ENCODE assay signal across 1 cellular context in the genomic region with DNA sequence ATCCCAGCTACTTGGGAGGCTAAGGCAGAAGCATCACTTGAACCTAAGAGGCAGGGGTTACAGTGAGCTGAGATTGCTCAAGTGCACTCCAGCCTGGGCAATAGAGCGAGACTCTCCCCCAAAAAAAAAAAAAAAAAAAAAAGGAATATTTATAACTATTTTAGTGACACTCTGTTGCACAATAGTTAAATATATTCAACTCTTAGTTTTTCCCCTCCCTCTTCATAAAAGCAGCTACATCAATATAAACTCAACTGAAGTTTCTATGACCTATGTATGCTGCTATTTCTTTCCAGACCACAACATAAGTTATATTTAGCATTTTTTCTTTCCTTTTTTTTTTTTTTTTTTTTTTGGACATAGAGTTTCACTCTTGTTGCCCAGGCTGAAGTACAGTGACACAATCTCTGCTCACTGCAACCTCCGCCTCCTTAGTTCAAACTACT.
TF ChIP-seq lines count a peak whose summit lies in the region.

No MANE protein-coding gene starts in this region.

TF ChIP-seq in HepG2, 621 proteins besides CTCF, POLR2A, EP300 and RAD21:
- TF ChIP-seq, protein P1, sequence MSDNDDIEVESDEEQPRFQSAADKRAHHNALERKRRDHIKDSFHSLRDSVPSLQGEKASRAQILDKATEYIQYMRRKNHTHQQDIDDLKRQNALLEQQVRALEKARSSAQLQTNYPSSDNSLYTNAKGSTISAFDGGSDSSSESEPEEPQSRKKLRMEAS (IDR thresholded peaks at IDR 0.05) = no peak
- no peak for TF ChIP-seq HOXA3 (CRISPR knock-in tag; IDR thresholded peaks at IDR 0.05)
- TF ChIP-seq STAT5B (CRISPR knock-in tag; IDR thresholded peaks at IDR 0.05) = no peak
- no peak for TF ChIP-seq TCF7L2 (IDR thresholded peaks at IDR 0.05; ENCODE audit: low read depth, low read length)
- TF ChIP-seq AGO2 (optimal IDR thresholded peaks at IDR 0.05; ENCODE audit: low read depth, low read length) = no peak
- no peak for TF ChIP-seq SSRP1 (CRISPR knock-in tag; IDR thresholded peaks at IDR 0.05)
- TF ChIP-seq, protein P2, sequence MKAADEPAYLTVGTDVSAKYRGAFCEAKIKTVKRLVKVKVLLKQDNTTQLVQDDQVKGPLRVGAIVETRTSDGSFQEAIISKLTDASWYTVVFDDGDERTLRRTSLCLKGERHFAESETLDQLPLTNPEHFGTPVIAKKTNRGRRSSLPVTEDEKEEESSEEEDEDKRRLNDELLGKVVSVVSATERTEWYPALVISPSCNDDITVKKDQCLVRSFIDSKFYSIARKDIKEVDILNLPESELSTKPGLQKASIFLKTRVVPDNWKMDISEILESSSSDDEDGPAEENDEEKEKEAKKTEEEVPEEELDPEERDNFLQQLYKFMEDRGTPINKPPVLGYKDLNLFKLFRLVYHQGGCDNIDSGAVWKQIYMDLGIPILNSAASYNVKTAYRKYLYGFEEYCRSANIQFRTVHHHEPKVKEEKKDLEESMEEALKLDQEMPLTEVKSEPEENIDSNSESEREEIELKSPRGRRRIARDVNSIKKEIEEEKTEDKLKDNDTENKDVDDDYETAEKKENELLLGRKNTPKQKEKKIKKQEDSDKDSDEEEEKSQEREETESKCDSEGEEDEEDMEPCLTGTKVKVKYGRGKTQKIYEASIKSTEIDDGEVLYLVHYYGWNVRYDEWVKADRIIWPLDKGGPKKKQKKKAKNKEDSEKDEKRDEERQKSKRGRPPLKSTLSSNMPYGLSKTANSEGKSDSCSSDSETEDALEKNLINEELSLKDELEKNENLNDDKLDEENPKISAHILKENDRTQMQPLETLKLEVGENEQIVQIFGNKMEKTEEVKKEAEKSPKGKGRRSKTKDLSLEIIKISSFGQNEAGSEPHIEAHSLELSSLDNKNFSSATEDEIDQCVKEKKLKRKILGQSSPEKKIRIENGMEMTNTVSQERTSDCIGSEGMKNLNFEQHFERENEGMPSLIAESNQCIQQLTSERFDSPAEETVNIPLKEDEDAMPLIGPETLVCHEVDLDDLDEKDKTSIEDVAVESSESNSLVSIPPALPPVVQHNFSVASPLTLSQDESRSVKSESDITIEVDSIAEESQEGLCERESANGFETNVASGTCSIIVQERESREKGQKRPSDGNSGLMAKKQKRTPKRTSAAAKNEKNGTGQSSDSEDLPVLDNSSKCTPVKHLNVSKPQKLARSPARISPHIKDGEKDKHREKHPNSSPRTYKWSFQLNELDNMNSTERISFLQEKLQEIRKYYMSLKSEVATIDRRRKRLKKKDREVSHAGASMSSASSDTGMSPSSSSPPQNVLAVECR (CRISPR knock-in tag; IDR thresholded peaks at IDR 0.05; ENCODE audit: borderline replicate concordance) = no peak
- TF ChIP-seq NR2F6 (IDR thresholded peaks at IDR 0.05) = no peak
- no peak for TF ChIP-seq NR2F6 (CRISPR knock-in tag; IDR thresholded peaks at IDR 0.05)
- TF ChIP-seq, protein P3, sequence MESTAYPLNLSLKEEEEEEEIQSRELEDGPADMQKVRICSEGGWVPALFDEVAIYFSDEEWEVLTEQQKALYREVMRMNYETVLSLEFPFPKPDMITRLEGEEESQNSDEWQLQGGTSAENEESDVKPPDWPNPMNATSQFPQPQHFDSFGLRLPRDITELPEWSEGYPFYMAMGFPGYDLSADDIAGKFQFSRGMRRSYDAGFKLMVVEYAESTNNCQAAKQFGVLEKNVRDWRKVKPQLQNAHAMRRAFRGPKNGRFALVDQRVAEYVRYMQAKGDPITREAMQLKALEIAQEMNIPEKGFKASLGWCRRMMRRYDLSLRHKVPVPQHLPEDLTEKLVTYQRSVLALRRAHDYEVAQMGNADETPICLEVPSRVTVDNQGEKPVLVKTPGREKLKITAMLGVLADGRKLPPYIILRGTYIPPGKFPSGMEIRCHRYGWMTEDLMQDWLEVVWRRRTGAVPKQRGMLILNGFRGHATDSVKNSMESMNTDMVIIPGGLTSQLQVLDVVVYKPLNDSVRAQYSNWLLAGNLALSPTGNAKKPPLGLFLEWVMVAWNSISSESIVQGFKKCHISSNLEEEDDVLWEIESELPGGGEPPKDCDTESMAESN (CRISPR knock-in tag; conservative IDR thresholded peaks at IDR 0.05) = no peak
- no peak for TF ChIP-seq SIN3B (IDR thresholded peaks at IDR 0.05; ENCODE audit: low read length)
- TF ChIP-seq ZNF333 (CRISPR knock-in tag; IDR thresholded peaks at IDR 0.05; ENCODE audit: borderline replicate concordance) = no peak
- no peak for TF ChIP-seq ATRX (CRISPR knock-in tag; IDR thresholded peaks at IDR 0.05; ENCODE audit: borderline replicate concordance)
- no peak for TF ChIP-seq MAFG (CRISPR knock-in tag; IDR thresholded peaks at IDR 0.05)
- no peak for TF ChIP-seq ZFP36L2 (CRISPR knock-in tag; IDR thresholded peaks at IDR 0.05)
TF ChIP-seq in HepG2: peak in this region for 0.
